Comparison of ENCODE assay signal across 21 cellular contexts in genomic region chr1:244370060-244370637, GRCh38.
DNase-seq lines count a peak whose midpoint lies in the region; ATAC-seq and TF ChIP-seq lines count a peak whose summit lies in the region.
"Had no signal": no experiment of that assay in that cellular context is flagged by ENCODE, and none has a peak within 500 bp of the region (broad histone marks: within the 10 kb centered on the region; RNA-seq: fewer than 3 reads in every experiment).

No MANE protein-coding gene starts in this region.

- TF ChIP-seq CTCF in MCF 10A (IDR thresholded peaks at IDR 0.05; ENCODE audit: unreplicated experiment) (no peak), breast epithelium (IDR thresholded peaks at IDR 0.05) (no peak), prostate gland (IDR thresholded peaks at IDR 0.05) (no peak), A673 (conservative IDR thresholded peaks at IDR 0.05; ENCODE audit: low read depth, low read length) (no peak)

- H3K27me3 ChIP-seq in breast epithelium (no peaks in the 10 kb centered on the region), prostate gland (replicated peaks; ENCODE audit: insufficient read depth) (no peaks in the 10 kb centered on the region), A673 (replicated peaks; ENCODE audit: insufficient read depth, low read depth, low read length, poor library complexity) (no peaks in the 10 kb centered on the region)
- H3K27me3 ChIP-seq: BE2C, Peyer's patch, SJSA1 had no signal

- peak overlapping the region; percentile 9 for H3K27ac Mint-ChIP-seq in MCF 10A (ENCODE audit: low read depth, unreplicated experiment)
- H3K27ac Mint-ChIP-seq: CD4-positive, CD25-positive, alpha-beta regulatory T cell had no signal

- H3K27me3 Mint-ChIP-seq in MCF 10A (ENCODE audit: insufficient read depth, unreplicated experiment) = no peaks in the 10 kb centered on the region
- H3K27me3 Mint-ChIP-seq: CD4-positive, CD25-positive, alpha-beta regulatory T cell had no signal

- TF ChIP-seq POLR2A in breast epithelium (IDR thresholded peaks at IDR 0.05) = no peak
- TF ChIP-seq POLR2A in prostate gland (IDR thresholded peaks at IDR 0.05) = no peak

- CTCF ChIA-PET in MCF 10A (lab: Yijun Ruan, JAX) (interaction anchor here (0.8 to 1.2 kb wide), 7 partner anchors 39 to 80 kb away, joined by 3 to 4 read pairs (median 3); no protein-coding TSS in a partner anchor), A673 (lab: Charles Lee) (no interaction called here)

- H3K27ac ChIP-seq in breast epithelium (no peak overlapping the region), prostate gland (peak overlapping the region; percentile 59 to 73), A673 (ENCODE audit: low read depth, low read length, poor library complexity, severe bottlenecking) (no peak overlapping the region)
- H3K27ac ChIP-seq: A549, Peyer's patch, SJSA1 had no signal

- POLR2A ChIA-PET in MCF 10A (lab: Yijun Ruan, JAX) = interaction anchor here (0.6 to 4.9 kb wide), 12 partner anchors 12 to 224 kb away, joined by 3 to 67 read pairs (median 4); partner anchors contain the start of gene ADSS2
- POLR2A ChIA-PET in A673 (lab: Charles Lee; ENCODE audit: low non-redundant PET) = no interaction called here

- DNase-seq in MCF 10A (ENCODE audit: unreplicated experiment) = no peak
- no peak for DNase-seq in breast epithelium (ENCODE audit: low spot score in 2 of 2)
- peak; percentile 69 for DNase-seq in OCI-M1 (lab: John Stamatoyannopoulos, UW)
- peak; percentile 52 for DNase-seq in amniotic epithelial cell (ENCODE audit: low read depth)
- no peak for DNase-seq in prostate gland (ENCODE audit: low spot score)
- no peak for DNase-seq in mucosa of gallbladder (ENCODE audit: low spot score)
- DNase-seq in A673 (ENCODE audit: low spot score) = no peak
- DNase-seq: BE2C; CD4-positive, CD25-positive, alpha-beta regulatory T cell; DND-41; KBM-7; NCI-H1092 treated with DMSO at 0.1 percent for 48 hours; NCI-H2029 treated with DMSO at 0.1 percent for 48 hours; NCI-H2171; NCI-H524 had no signal

- H3K36me3 Mint-ChIP-seq in MCF 10A (ENCODE audit: insufficient read depth, unreplicated experiment) = no peaks in the 10 kb centered on the region
- H3K36me3 Mint-ChIP-seq: CD4-positive, CD25-positive, alpha-beta regulatory T cell had no signal

- intact Hi-C loops in MCF 10A (cut with micrococcal nuclease) = loop anchor here (5.0 kb wide), 1 partner anchor 68 kb away; no protein-coding TSS in a partner anchor
- intact Hi-C loops in breast epithelium (cut with DNase I; ENCODE audit: low total_unique reads) = no loop called here
- intact Hi-C loops in prostate gland (cut with DNase I) = no loop called here
- intact Hi-C loops in A673 (cut with micrococcal nuclease; ENCODE audit: unreplicated experiment) = no loop called here

- no peaks in the 10 kb centered on the region for H3K4me1 ChIP-seq in breast epithelium
- peaks cover 5% of the 10 kb centered on the region for H3K4me1 ChIP-seq in prostate gland (replicated peaks)
- no peaks in the 10 kb centered on the region for H3K4me1 ChIP-seq in A673 (ENCODE audit: insufficient read depth, low read length, poor library complexity, severe bottlenecking)
- H3K4me1 ChIP-seq: A549, BE2C, Peyer's patch had no signal

- H3K4me1 Mint-ChIP-seq in MCF 10A (ENCODE audit: insufficient read depth, unreplicated experiment) = peaks cover 29% of the 10 kb centered on the region

- H3K4me3 ChIP-seq in breast epithelium = no peak overlapping the region
- H3K4me3 ChIP-seq in prostate gland = no peak overlapping the region
- H3K4me3 ChIP-seq in A673 (ENCODE audit: low read depth, low read length, poor library complexity, severe bottlenecking) = no peak overlapping the region
- H3K4me3 ChIP-seq: A549, GM12878, HAP-1, Peyer's patch, SJSA1 had no signal

- BruUV-seq in MCF 10A (replicated peaks; lab: Mats Ljungman, UMichigan) = no TSS peak
- no TSS peak for BruUV-seq in A673 (replicated peaks; lab: Mats Ljungman, UMichigan)

- H3K36me3 ChIP-seq in breast epithelium (no peaks in the 10 kb centered on the region), prostate gland (no peaks in the 10 kb centered on the region), A673 (ENCODE audit: insufficient read depth, low read length, poor library complexity, severe bottlenecking) (no peaks in the 10 kb centered on the region)
- H3K36me3 ChIP-seq: BE2C, HAP-1, Peyer's patch, SJSA1 had no signal

- ATAC-seq in GM18519 (IDR thresholded peaks at IDR 0.05; ENCODE audit: low FRiP score, unreplicated experiment) = no peak

- WGBS in prostate gland = 67% methylated on average over 8 of the region's 8 CpGs

- no peak overlapping the region for H3K4me3 Mint-ChIP-seq in MCF 10A (ENCODE audit: unreplicated experiment)
- H3K4me3 Mint-ChIP-seq: CD4-positive, CD25-positive, alpha-beta regulatory T cell had no signal

- H3K9me3 ChIP-seq in breast epithelium = no peaks in the 10 kb centered on the region
- H3K9me3 ChIP-seq in prostate gland = no peaks in the 10 kb centered on the region
- no peaks in the 10 kb centered on the region for H3K9me3 ChIP-seq in A673 (ENCODE audit: low read depth, low read length, poor library complexity, severe bottlenecking)
- H3K9me3 ChIP-seq: A549, BE2C, Peyer's patch, SJSA1 had no signal

- no peaks in the 10 kb centered on the region for H3K9me3 Mint-ChIP-seq in MCF 10A (ENCODE audit: unreplicated experiment)

Comparison
In these comparisons a context has a peak if more than half of its experiments do, and no peak if none do; other contexts are left out.
1. DNase-seq: peak in OCI-M1 (single experiment) and amniotic epithelial cell (single experiment); none in MCF 10A (single experiment), breast epithelium (0 of 2), prostate gland (single experiment), mucosa of gallbladder (single experiment) and A673 (single experiment).
2. H3K27ac ChIP-seq: peak in prostate gland (2 of 2); none in breast epithelium (0 of 2) and A673 (single experiment).